16 cellular contexts compared by ENCODE assay signal in genomic region chr1:229597877-229598276, GRCh38. TPM values are rescaled to one million over a fixed set of nuclear protein-coding genes. Genes with fewer than 3 reads are reported as not detected.
DNase-seq lines count a peak whose midpoint lies in the region; TF ChIP-seq lines count a peak whose summit lies in the region.
"Had no signal": no experiment of that assay in that cellular context is flagged by ENCODE, and none has a peak within 500 bp of the region (broad histone marks: within the 10 kb centered on the region; RNA-seq: fewer than 3 reads in every experiment).

No MANE protein-coding gene starts in this region.

- intact Hi-C loops in esophagus squamous epithelium (cut with DNase I) = no loop called here
- intact Hi-C loops in tibial artery (cut with DNase I; ENCODE audit: low total_unique reads) = loop anchor here (5.0 kb wide), 1 partner anchor 36 kb away; no protein-coding TSS in a partner anchor

- H3K9me3 ChIP-seq in esophagus squamous epithelium (no peaks in the 10 kb centered on the region), muscle layer of duodenum (ENCODE audit: control insufficient read depth in 1 of 2, low read length in 2 of 2) (no peaks in the 10 kb centered on the region), tibial artery (no peaks in the 10 kb centered on the region)

- H3K4me1 ChIP-seq in esophagus squamous epithelium (peaks cover 0 to 34% (median 2%) of the 10 kb centered on the region in 3 donors), muscle layer of duodenum (ENCODE audit: control insufficient read depth in 1 of 2, insufficient read depth in 2 of 2, low read length in 2 of 2) (peaks cover 4 to 13% of the 10 kb centered on the region in 2 donors), tibial artery (peaks cover 0 to 87% (median 35%) of the 10 kb centered on the region in 4 donors)

- POLR2A ChIA-PET in GM10248 (lab: Yijun Ruan, JAX) = no interaction called here

- peak; percentile 19 for DNase-seq in M059J (ENCODE audit: low read depth)
- DNase-seq in esophagus squamous epithelium (lab: John Stamatoyannopoulos, UW) = no peak
- DNase-seq in tibial artery = no peak
- DNase-seq in NCI-H1105 (lab: John Stamatoyannopoulos, UW) = no peak
- DNase-seq in NOMO-1 (lab: John Stamatoyannopoulos, UW; ENCODE audit: unreplicated experiment in 2 of 2) = no peak
- no peak for DNase-seq in GM20000 (ENCODE audit: low spot score)
- DNase-seq in GM10248 (ENCODE audit: extremely low spot score) = no peak
- DNase-seq: activated CD4-positive, alpha-beta T cell treated with anti-CD3 and anti-CD28 coated beads, Interleukin-2, amount 10 ng/mL, durations not matched to agents 24 days and 14 days; endodermal cell; NCI-H1417 treated with DMSO at 0.1 percent for 48 hours; NCI-H510A; occipital lobe; stimulated activated CD4-positive, alpha-beta T cell treated with anti-CD3 and anti-CD28 coated beads, Interleukin-4, amount 100 ng/mL, for 1 hour; stimulated activated naive CD8-positive, alpha-beta T cell treated with anti-CD3 and anti-CD28 coated beads, Interleukin-15, Interleukin-2, amounts not matched to agents 100 U/mL and 50 U/mL, for 24 hours; T-helper 2 cell had no signal

- TF ChIP-seq CTCF in esophagus squamous epithelium (IDR thresholded peaks at IDR 0.05) = no peak
- no peak for TF ChIP-seq CTCF in tibial artery (IDR thresholded peaks at IDR 0.05)
- TF ChIP-seq CTCF in GM20000 (IDR thresholded peaks at IDR 0.05; ENCODE audit: extremely low read depth, missing control alignments) = no peak
- no peak for TF ChIP-seq CTCF in GM10248 (IDR thresholded peaks at IDR 0.05; ENCODE audit: control extremely low read depth, extremely low read depth, low read depth, missing control alignments)

- H3K36me3 ChIP-seq in esophagus squamous epithelium (peaks cover 12 to 66% (median 18%) of the 10 kb centered on the region in 3 donors), muscle layer of duodenum (ENCODE audit: control insufficient read depth in 1 of 2, insufficient read depth in 2 of 2, low read length in 2 of 2) (peaks cover 32% of the 10 kb centered on the region in 2 donors), tibial artery (peaks cover 37 to 39% (median 38%) of the 10 kb centered on the region in 3 donors)

- TF ChIP-seq POLR2A in esophagus squamous epithelium (IDR thresholded peaks at IDR 0.05) = no peak

- CTCF ChIA-PET in GM10248 (lab: Yijun Ruan, JAX) = interaction anchor here (2.6 kb wide), 1 partner anchor 19 kb away, joined by 6 read pairs; no protein-coding TSS in a partner anchor

- WGBS in esophagus squamous epithelium, 2 donors = 59 to 83% methylated on average over 3 of the region's 3 CpGs

- peak overlapping the region in 1 of 4 donors; percentile 12 for H3K4me3 ChIP-seq in esophagus squamous epithelium
- H3K4me3 ChIP-seq in muscle layer of duodenum (ENCODE audit: low read depth in 1 of 2, low read length in 2 of 2) = no peak overlapping the region
- peak overlapping the region; percentile 11 to 32 for H3K4me3 ChIP-seq in tibial artery

- H3K27ac ChIP-seq in esophagus squamous epithelium (peak overlapping the region; percentile 40 to 85 (median 71)), muscle layer of duodenum (ENCODE audit: low read length) (peak overlapping the region; percentile 87), tibial artery (peak overlapping the region; percentile 85 to 91)

- H3K27me3 ChIP-seq in esophagus squamous epithelium (no peaks in the 10 kb centered on the region), muscle layer of duodenum (ENCODE audit: low read depth, low read length) (no peaks in the 10 kb centered on the region), tibial artery (no peaks in the 10 kb centered on the region)

RNA-seq across cellular contexts. Expression of gene TAF5L, which starts 28.0 kb away (rescaled TPM):
- total RNA-seq in M059J (2014; rRNA removed; shearing (Covaris generic)) = 22.7 and 23.6 TPM in 2 replicates
- total RNA-seq in esophagus squamous epithelium = 10 to 100 TPM in 3 of 4 donors, 1 to 10 TPM in 1; 7.8 to 15.8 (median 12.7) TPM

RNA-seq across cellular contexts. Expression of gene URB2, which starts 28.2 kb away (rescaled TPM):
- total RNA-seq in M059J (2014; rRNA removed; shearing (Covaris generic)) = 6.4 and 11.1 TPM in 2 replicates
- 10 to 100 TPM in 2 of 4 donors, 1 to 10 TPM in 2; 7.8 to 14.1 (median 11.0) TPM for total RNA-seq in esophagus squamous epithelium

RNA-seq across cellular contexts. Expression of gene ABCB10, which starts 39.4 kb away (rescaled TPM):
- total RNA-seq in M059J (2014; rRNA removed; shearing (Covaris generic)) = 10.9 and 17.8 TPM in 2 replicates
- total RNA-seq in esophagus squamous epithelium = 10 to 100 TPM in 3 of 4 donors, 1 to 10 TPM in 1; 9.9 to 18.6 (median 14.3) TPM

Comparison
In these comparisons a context has a peak if more than half of its experiments do, and no peak if none do; other contexts are left out.
1. H3K4me3 ChIP-seq: peak in tibial artery (2 of 2); none in muscle layer of duodenum (0 of 2).
2. Peak in every context shown above with its lines, with median percentiles within 50 percentile points of each other: H3K27ac ChIP-seq.